8 cellular contexts compared by ENCODE assay signal in genomic region chr17:48542114-48542955, GRCh38. TPM values are rescaled to one million over a fixed set of nuclear protein-coding genes. Genes with fewer than 3 reads are reported as not detected.
DNase-seq lines count a peak whose midpoint lies in the region; ATAC-seq, FAIRE-seq and TF ChIP-seq lines count a peak whose summit lies in the region.

No MANE protein-coding gene starts in this region.

- no peak for TF ChIP-seq EP300 in A549 (IDR thresholded peaks at IDR 0.05)

- no peak for FAIRE-seq in A549 (lab: Jason Lieb, UNC)

- H3K9me2 ChIP-seq in Loucy (replicated peaks; ENCODE audit: low read depth, low read length) = no peaks in the 10 kb centered on the region

- no peak for TF ChIP-seq RAD21 in A549 (conservative IDR thresholded peaks at IDR 0.05 in 1 of 2, IDR thresholded peaks at IDR 0.05 in 1 of 2)

- H3K9ac ChIP-seq in Loucy (ENCODE audit: low read depth, low read length, poor library complexity, severe bottlenecking) = peak overlapping the region; percentile 98

- H3K4me3 ChIP-seq in A549 = peak overlapping the region; percentile 44
- peak overlapping the region; percentile 95 for H3K4me3 ChIP-seq in Loucy (ENCODE audit: low read length, poor library complexity, severe bottlenecking)
- peak overlapping the region; percentile 51 to 63 for H3K4me3 ChIP-seq in left lung
- H3K4me3 ChIP-seq in testis = peak overlapping the region; percentile 52 to 69

- H3K27me3 ChIP-seq in Loucy (ENCODE audit: insufficient read depth, low read length, poor library complexity, severe bottlenecking) (peaks cover 26% of the 10 kb centered on the region), left lung (peaks cover 29 to 100% of the 10 kb centered on the region in 2 donors), testis (no peaks in the 10 kb centered on the region)

- H3K9me3 ChIP-seq in A549 (no peaks in the 10 kb centered on the region), Loucy (ENCODE audit: insufficient read depth, low read depth, low read length) (no peaks in the 10 kb centered on the region), left lung (no peaks in the 10 kb centered on the region), testis (no peaks in the 10 kb centered on the region)

- CTCF ChIA-PET in A549 (lab: Yijun Ruan, JAX) = interaction anchor here (0.8 to 2.8 kb wide), 5 partner anchors 34 to 192 kb away, joined by 3 to 8 read pairs (median 3); no protein-coding TSS in a partner anchor

- peaks cover 14% of the 10 kb centered on the region for H3F3A ChIP-seq in Loucy (ENCODE audit: low read depth)

- peaks cover 82% of the 10 kb centered on the region for H3K79me2 ChIP-seq in Loucy (ENCODE audit: insufficient read depth, low read length)

- ATAC-seq in A549 (no peak), left lung (peak; percentile 8), HG02981 (IDR thresholded peaks at IDR 0.05; ENCODE audit: unreplicated experiment) (no peak)

- H3K4me1 ChIP-seq in A549 (peaks cover 14% of the 10 kb centered on the region), Loucy (ENCODE audit: insufficient read depth, low read length, poor library complexity, severe bottlenecking) (peaks cover 44% of the 10 kb centered on the region), left lung (peaks cover 0 to 22% of the 10 kb centered on the region in 2 donors), testis (peaks cover 4% of the 10 kb centered on the region)

- H4K20me1 ChIP-seq in Loucy (ENCODE audit: insufficient read depth, low read length, poor library complexity, severe bottlenecking) = peaks cover 4% of the 10 kb centered on the region

- no peak for TF ChIP-seq CTCF in A549 (IDR thresholded peaks at IDR 0.05)
- no peak for TF ChIP-seq CTCF in Loucy (conservative IDR thresholded peaks at IDR 0.05; ENCODE audit: low read length)
- no peak for TF ChIP-seq CTCF in left lung (IDR thresholded peaks at IDR 0.05)
- no peak for TF ChIP-seq CTCF in testis (IDR thresholded peaks at IDR 0.05)

- intact Hi-C loops in left lung (cut with DNase I) = no loop called here
- intact Hi-C loops in testis (cut with DNase I; ENCODE audit: low total_unique reads) = no loop called here
- intact Hi-C loops in head of caudate nucleus (cut with DNase I) = no loop called here

- DNase-seq in A549 (ENCODE audit: low read depth in 1 of 2, low spot score in 1 of 2) (no peak), astrocyte of the hippocampus (ENCODE audit: low read depth, low spot score) (peak; percentile 39), left lung (peak in 1 of 2 donors; percentile 67), testis (peak; percentile 33), head of caudate nucleus (no peak), HuH-7 (ENCODE audit: low spot score) (no peak)

- H3K27ac ChIP-seq in A549 = peak overlapping the region; percentile 70 to 89
- H3K27ac ChIP-seq in left lung = peak overlapping the region; percentile 82 to 89
- H3K27ac ChIP-seq in testis = peak overlapping the region; percentile 78 to 81

- H3K36me3 ChIP-seq in Loucy (ENCODE audit: insufficient read depth, low read length) (no peaks in the 10 kb centered on the region), left lung (no peaks in the 10 kb centered on the region), testis (ENCODE audit: low read depth, missing control alignments) (no peaks in the 10 kb centered on the region)

- POLR2A ChIA-PET in A549 (lab: Yijun Ruan, JAX) = interaction anchor here (2.1 kb wide), 1 partner anchor 13 kb away, joined by 10 read pairs; no protein-coding TSS in a partner anchor

- peak overlapping the region; percentile 76 for H3K4me2 ChIP-seq in A549
- H3K4me2 ChIP-seq in Loucy (ENCODE audit: low read depth, low read length, poor library complexity, severe bottlenecking) = peak overlapping the region; percentile 96

- peak overlapping the region; percentile 11; the same call in 1 of the 2 replicates for H2AFZ ChIP-seq in Loucy (ENCODE audit: low read length)

- WGBS in A549 (ENCODE audit: missing lambda C conversion rate) = 85% methylated on average over 30 of the region's 30 CpGs
- WGBS in testis, 2 donors = 16 to 20% methylated on average over 23 to 30 of the region's 30 CpGs

- TF ChIP-seq POLR2A in A549 (IDR thresholded peaks at IDR 0.05; ENCODE audit: low read length) = no peak
- no peak for TF ChIP-seq POLR2A in testis (IDR thresholded peaks at IDR 0.05)

TF ChIP-seq in A549, 52 proteins besides CTCF, POLR2A, EP300 and RAD21:
- TF ChIP-seq, protein P1, sequence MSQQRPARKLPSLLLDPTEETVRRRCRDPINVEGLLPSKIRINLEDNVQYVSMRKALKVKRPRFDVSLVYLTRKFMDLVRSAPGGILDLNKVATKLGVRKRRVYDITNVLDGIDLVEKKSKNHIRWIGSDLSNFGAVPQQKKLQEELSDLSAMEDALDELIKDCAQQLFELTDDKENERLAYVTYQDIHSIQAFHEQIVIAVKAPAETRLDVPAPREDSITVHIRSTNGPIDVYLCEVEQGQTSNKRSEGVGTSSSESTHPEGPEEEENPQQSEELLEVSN (IDR thresholded peaks at IDR 0.05; ENCODE audit: borderline replicate concordance, low read depth) = no peak
- TF ChIP-seq TP53 (CRISPR knock-in tag; IDR thresholded peaks at IDR 0.05) (no peak), RCOR1 (IDR thresholded peaks at IDR 0.05; ENCODE audit: low read depth, low read length) (no peak)
- TF ChIP-seq, protein P2, sequence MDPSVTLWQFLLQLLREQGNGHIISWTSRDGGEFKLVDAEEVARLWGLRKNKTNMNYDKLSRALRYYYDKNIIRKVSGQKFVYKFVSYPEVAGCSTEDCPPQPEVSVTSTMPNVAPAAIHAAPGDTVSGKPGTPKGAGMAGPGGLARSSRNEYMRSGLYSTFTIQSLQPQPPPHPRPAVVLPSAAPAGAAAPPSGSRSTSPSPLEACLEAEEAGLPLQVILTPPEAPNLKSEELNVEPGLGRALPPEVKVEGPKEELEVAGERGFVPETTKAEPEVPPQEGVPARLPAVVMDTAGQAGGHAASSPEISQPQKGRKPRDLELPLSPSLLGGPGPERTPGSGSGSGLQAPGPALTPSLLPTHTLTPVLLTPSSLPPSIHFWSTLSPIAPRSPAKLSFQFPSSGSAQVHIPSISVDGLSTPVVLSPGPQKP (IDR thresholded peaks at IDR 0.05; ENCODE audit: low read depth, low read length) = no peak

RNA-seq across cellular contexts. Expression of gene HOXB2, which starts 2.6 kb away (rescaled TPM):
- polyA plus RNA-seq in A549 (2011; rRNA removed) (2.6 and 2.7 TPM in 2 replicates), A549 (2017; fragmentation: RNase III; extraction: RNeasy Plus Mini Kit Qiagen cat#74134 plus additional on column Dnase treatment) (0.58 to 0.65 TPM (median 0.60 TPM) in 3 replicates), testis (ENCODE audit: insufficient read depth, low read depth, low replicate concordance) (4.2 TPM)
- polyA plus RNA-seq in A549 (2012; cell fraction: cytosol; rRNA removed) = 1.8 and 2.7 TPM in 2 replicates
- polyA plus RNA-seq in A549 (2012; cell fraction: nucleus; rRNA removed) = 3.6 and 3.7 TPM in 2 replicates
- polyA minus RNA-seq in A549 (2011; rRNA and poly(A)+ RNA removed) = 0.79 and 0.92 TPM in 2 replicates
- total RNA-seq in left lung (10 to 100 TPM in 1 of 2 donors, 1 to 10 TPM in 1; 9.7 to 11.8 TPM), testis (1 to 10 TPM; 1.8 to 3.3 TPM)

RNA-seq across cellular contexts. Expression of gene HOXB1, which starts 11.5 kb away (rescaled TPM):
- polyA plus RNA-seq in A549 (2011; rRNA removed) = not detected in 2 replicates
- polyA plus RNA-seq in A549 (2012; cell fraction: cytosol; rRNA removed) = not detected in 2 replicates
- polyA plus RNA-seq in A549 (2012; cell fraction: nucleus; rRNA removed) = 0.06 TPM in 1 of 2 replicates, not detected in the other
- polyA plus RNA-seq in A549 (2017; fragmentation: RNase III; extraction: RNeasy Plus Mini Kit Qiagen cat#74134 plus additional on column Dnase treatment) = not detected in 3 replicates
- not detected in 2 replicates for polyA minus RNA-seq in A549 (2011; rRNA and poly(A)+ RNA removed)
- total RNA-seq in left lung = not detected
- 1 to 10 TPM in 1 of 2 donors, not detected in 1; 1.1 TPM for total RNA-seq in testis
- polyA plus RNA-seq in testis (ENCODE audit: insufficient read depth, low read depth, low replicate concordance) = not detected

RNA-seq across cellular contexts. Expression of gene HOXB4, which starts 35.8 kb away (rescaled TPM):
- polyA plus RNA-seq in A549 (2011; rRNA removed) (0.74 and 0.75 TPM in 2 replicates), A549 (2017; fragmentation: RNase III; extraction: RNeasy Plus Mini Kit Qiagen cat#74134 plus additional on column Dnase treatment) (0.24 to 0.37 TPM (median 0.30 TPM) in 3 replicates), testis (ENCODE audit: insufficient read depth, low read depth, low replicate concordance) (1.6 TPM)
- polyA plus RNA-seq in A549 (2012; cell fraction: cytosol; rRNA removed) = 0.25 and 0.29 TPM in 2 replicates
- 1.6 TPM in 2 replicates for polyA plus RNA-seq in A549 (2012; cell fraction: nucleus; rRNA removed)
- 0.44 and 0.99 TPM in 2 replicates for polyA minus RNA-seq in A549 (2011; rRNA and poly(A)+ RNA removed)
- total RNA-seq in left lung (1 to 10 TPM; 4.5 to 4.8 TPM), testis (1 to 10 TPM; 1.6 to 1.8 TPM)

RNA-seq across cellular contexts. Expression of gene HOXB3, which starts 47.7 kb away (rescaled TPM):
- polyA plus RNA-seq in A549 (2011; rRNA removed) (11.6 and 17.0 TPM in 2 replicates), A549 (2017; fragmentation: RNase III; extraction: RNeasy Plus Mini Kit Qiagen cat#74134 plus additional on column Dnase treatment) (7.0 to 10.2 TPM (median 8.6 TPM) in 3 replicates), testis (ENCODE audit: insufficient read depth, low read depth, low replicate concordance) (11.4 TPM)
- 9.3 and 12.8 TPM in 2 replicates for polyA plus RNA-seq in A549 (2012; cell fraction: cytosol; rRNA removed)
- 38.5 and 48.1 TPM in 2 replicates for polyA plus RNA-seq in A549 (2012; cell fraction: nucleus; rRNA removed)
- 4.0 and 5.5 TPM in 2 replicates for polyA minus RNA-seq in A549 (2011; rRNA and poly(A)+ RNA removed)
- total RNA-seq in left lung (10 to 100 TPM; 10.4 to 15.0 TPM), testis (10 to 100 TPM in 1 of 2 donors, 1 to 10 TPM in 1; 9.2 to 10.6 TPM)

RNA-seq across cellular contexts. Expression of gene HOXB5, which starts 51.2 kb away (rescaled TPM):
- polyA plus RNA-seq in A549 (2011; rRNA removed) (2.5 and 2.7 TPM in 2 replicates), A549 (2017; fragmentation: RNase III; extraction: RNeasy Plus Mini Kit Qiagen cat#74134 plus additional on column Dnase treatment) (2.1 to 3.0 TPM (median 2.4 TPM) in 3 replicates), testis (ENCODE audit: insufficient read depth, low read depth, low replicate concordance) (1.7 TPM)
- polyA plus RNA-seq in A549 (2012; cell fraction: cytosol; rRNA removed) = 1.9 and 2.5 TPM in 2 replicates
- 21.9 and 24.5 TPM in 2 replicates for polyA plus RNA-seq in A549 (2012; cell fraction: nucleus; rRNA removed)
- polyA minus RNA-seq in A549 (2011; rRNA and poly(A)+ RNA removed) = 0.39 and 0.74 TPM in 2 replicates
- total RNA-seq in left lung (1 to 10 TPM; 3.3 to 4.2 TPM), testis (under 1 TPM; 0.50 to 0.71 TPM)

Comparison
In these comparisons a context has a peak if more than half of its experiments do, and no peak if none do; other contexts are left out.
1. DNase-seq: peak in astrocyte of the hippocampus (single experiment) and testis (single experiment); none in A549 (0 of 2), head of caudate nucleus (0 of 42) and HuH-7 (single experiment).
2. H3K4me3 ChIP-seq: peak in every context shown above with its lines; median percentile 95 in Loucy; 60 in testis; 57 in left lung; 44 in A549.
3. Peak in every context shown above with its lines, with median percentiles within 50 percentile points of each other: H3K27ac ChIP-seq.